2 cellular contexts compared by ENCODE assay signal in the genomic region with DNA sequence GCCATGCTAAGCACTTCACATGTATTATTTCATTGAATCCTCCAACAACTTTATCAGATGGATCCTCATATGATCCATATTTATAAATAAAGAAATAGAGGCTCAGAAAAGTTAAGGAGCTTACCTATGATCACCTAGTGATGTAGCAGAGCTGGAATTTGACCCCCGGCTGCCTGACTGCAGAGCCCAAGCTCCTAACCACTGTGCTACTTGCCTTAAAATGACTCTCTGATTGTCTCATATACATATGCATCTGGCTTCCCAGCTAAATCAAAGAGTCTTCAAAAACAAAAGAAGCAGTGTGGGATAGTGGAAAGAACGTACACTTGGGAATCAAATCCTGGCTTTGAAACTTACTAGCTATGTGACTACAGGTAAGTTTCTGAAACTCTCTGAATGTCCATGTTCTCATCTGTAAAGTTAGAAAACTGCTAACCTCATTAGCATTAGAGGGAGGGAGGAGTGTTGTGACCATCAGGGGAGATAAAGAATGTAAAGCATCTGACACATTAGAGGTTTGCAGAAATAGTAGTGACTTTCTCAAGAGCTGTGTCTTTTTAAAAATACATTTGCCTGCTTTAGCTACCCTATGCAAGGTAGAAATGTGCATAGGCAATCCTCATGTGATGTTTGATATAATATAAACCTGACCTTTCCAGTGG.
TF ChIP-seq lines count a peak whose summit lies in the region.

No MANE protein-coding gene starts in this region.

TF ChIP-seq in GM23338, 12 proteins besides CTCF, POLR2A, EP300 and RAD21:
- no peak for TF ChIP-seq ZNF114 (CRISPR knock-in tag; IDR thresholded peaks at IDR 0.05)

TF ChIP-seq in H1, 55 proteins besides CTCF, POLR2A, EP300 and RAD21:
- TF ChIP-seq USF2 (IDR thresholded peaks at IDR 0.05; ENCODE audit: low read length) (no peak), TEAD4 (IDR thresholded peaks at IDR 0.05; ENCODE audit: low read depth, low read length) (no peak), ASH2L (IDR thresholded peaks at IDR 0.05; ENCODE audit: low read length) (no peak), SAP30 (IDR thresholded peaks at IDR 0.05; ENCODE audit: insufficient read depth, insufficient replicate concordance, low read length) (no peak), RFX5 (IDR thresholded peaks at IDR 0.05; ENCODE audit: borderline replicate concordance, low read depth, low read length) (no peak), EGR1 (IDR thresholded peaks at IDR 0.05; ENCODE audit: borderline replicate concordance, low read depth, low read length) (no peak), CHD1 (IDR thresholded peaks at IDR 0.05; ENCODE audit: low read depth, low read length) (no peak), KDM4A (IDR thresholded peaks at IDR 0.05; ENCODE audit: low read depth, low read length, severe bottlenecking) (no peak), RBBP5 (IDR thresholded peaks at IDR 0.05; ENCODE audit: borderline replicate concordance, low read depth, low read length) (no peak), ZNF274 (IDR thresholded peaks at IDR 0.05; ENCODE audit: borderline replicate concordance, extremely low read depth, low read length) (no peak), KDM5A (IDR thresholded peaks at IDR 0.05; ENCODE audit: low read length) (no peak)
